1 cellular context compared by ENCODE assay signal in genomic region chr12:7075931-7076330, GRCh38.
TF ChIP-seq lines count a peak whose summit lies in the region.

No MANE protein-coding gene starts in this region.

TF ChIP-seq in HepG2, 621 proteins besides CTCF, POLR2A, EP300 and RAD21:
- TF ChIP-seq TRAFD1 (CRISPR knock-in tag; IDR thresholded peaks at IDR 0.05; ENCODE audit: borderline replicate concordance) (no peak), CEBPB (IDR thresholded peaks at IDR 0.05; ENCODE audit: borderline replicate concordance, low read depth, low read length) (0 out of 2 replicates have a peak, but pooled peaks have one; percentile 36)
